ENCODE assay signal across 1 cellular context in genomic region chr6:18503588-18504231, GRCh38.
TF ChIP-seq lines count a peak whose summit lies in the region.

No MANE protein-coding gene starts in this region.

TF ChIP-seq in GM12878, 131 proteins besides CTCF, POLR2A, EP300 and RAD21 (continued from another document):
- TF ChIP-seq ZNF207 (IDR thresholded peaks at IDR 0.05; ENCODE audit: borderline replicate concordance), result 0 out of 2 replicates have a peak, but pooled peaks have one; percentile 70
- TF ChIP-seq BCL3 (IDR thresholded peaks at IDR 0.05; ENCODE audit: borderline replicate concordance, insufficient read depth, low read depth, low read length, poor library complexity, severe bottlenecking), result no peak
- TF ChIP-seq HDAC6 (IDR thresholded peaks at IDR 0.05; ENCODE audit: unreplicated experiment), result no peak
- peak; percentile 99 for TF ChIP-seq SMC3 (IDR thresholded peaks at IDR 0.05; ENCODE audit: borderline replicate concordance, low read length)
- TF ChIP-seq BCL11A (IDR thresholded peaks at IDR 0.05; ENCODE audit: low read depth, low read length), result no peak
- peak; percentile 62; the same call in 1 of the 2 replicates for TF ChIP-seq SPI1 (IDR thresholded peaks at IDR 0.05; ENCODE audit: borderline replicate concordance, insufficient read depth, low read depth, low read length)
- peak; percentile 80 for TF ChIP-seq YY1 (IDR thresholded peaks at IDR 0.05; ENCODE audit: low read depth, low read length)
- peak; percentile 83 for TF ChIP-seq NR2C1 (IDR thresholded peaks at IDR 0.05)
- TF ChIP-seq NKRF (conservative IDR thresholded peaks at IDR 0.05), result 0 out of 2 replicates have a peak, but pooled peaks have one; percentile 32
- TF ChIP-seq, protein P1, sequence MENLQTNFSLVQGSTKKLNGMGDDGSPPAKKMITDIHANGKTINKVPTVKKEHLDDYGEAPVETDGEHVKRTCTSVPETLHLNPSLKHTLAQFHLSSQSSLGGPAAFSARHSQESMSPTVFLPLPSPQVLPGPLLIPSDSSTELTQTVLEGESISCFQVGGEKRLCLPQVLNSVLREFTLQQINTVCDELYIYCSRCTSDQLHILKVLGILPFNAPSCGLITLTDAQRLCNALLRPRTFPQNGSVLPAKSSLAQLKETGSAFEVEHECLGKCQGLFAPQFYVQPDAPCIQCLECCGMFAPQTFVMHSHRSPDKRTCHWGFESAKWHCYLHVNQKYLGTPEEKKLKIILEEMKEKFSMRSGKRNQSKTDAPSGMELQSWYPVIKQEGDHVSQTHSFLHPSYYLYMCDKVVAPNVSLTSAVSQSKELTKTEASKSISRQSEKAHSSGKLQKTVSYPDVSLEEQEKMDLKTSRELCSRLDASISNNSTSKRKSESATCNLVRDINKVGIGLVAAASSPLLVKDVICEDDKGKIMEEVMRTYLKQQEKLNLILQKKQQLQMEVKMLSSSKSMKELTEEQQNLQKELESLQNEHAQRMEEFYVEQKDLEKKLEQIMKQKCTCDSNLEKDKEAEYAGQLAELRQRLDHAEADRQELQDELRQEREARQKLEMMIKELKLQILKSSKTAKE (IDR thresholded peaks at IDR 0.05; ENCODE audit: low read depth, poor library complexity, severe bottlenecking), result peak; percentile 41
